ENCODE assay signal across 17 cellular contexts in the genomic region with DNA sequence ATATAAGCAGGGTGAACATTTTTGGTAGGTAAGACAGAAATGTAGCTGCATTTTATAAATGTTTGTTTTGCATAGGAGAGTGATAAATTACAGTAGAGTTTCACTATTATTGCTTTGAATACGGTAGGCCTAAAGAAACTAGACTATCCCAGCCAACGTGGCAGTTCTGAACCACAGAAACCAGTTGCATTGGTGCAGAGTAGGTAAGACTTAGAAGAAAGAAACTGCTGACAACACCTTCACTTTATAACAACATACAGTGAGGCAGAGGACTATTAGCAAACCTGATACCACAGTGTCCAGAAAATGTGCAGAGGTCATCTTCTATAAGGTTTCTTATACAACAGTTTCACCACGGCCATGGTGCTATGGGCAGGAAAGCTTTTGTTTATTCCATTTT.
DNase-seq lines count a peak whose midpoint lies in the region; ATAC-seq, FAIRE-seq and TF ChIP-seq lines count a peak whose summit lies in the region.
"Had no signal": no experiment of that assay in that cellular context is flagged by ENCODE, and none has a peak within 500 bp of the region (broad histone marks: within the 10 kb centered on the region; RNA-seq: fewer than 3 reads in every experiment).

No MANE protein-coding gene starts in this region.

- WGBS in HepG2 (ENCODE audit: low lambda C conversion rate), result 50% methylated on average over 3 of the region's 3 CpGs

- TF ChIP-seq POLR2A in HepG2 (IDR thresholded peaks at IDR 0.05; ENCODE audit: insufficient read depth in 1 of 2, low read depth in 2 of 2, low read length in 2 of 2), result no peak

- H3K27me3 ChIP-seq in WERI-Rb-1 (ENCODE audit: insufficient read depth, low read depth, severe bottlenecking), result no peaks in the 10 kb centered on the region
- no peaks in the 10 kb centered on the region for H3K27me3 ChIP-seq in HepG2 (ENCODE audit: control insufficient read depth in 1 of 2, insufficient read depth in 2 of 2, low read length in 2 of 2)

- ATAC-seq in GM18499 (IDR thresholded peaks at IDR 0.05; ENCODE audit: insufficient read depth, unreplicated experiment) (peak; percentile 94), GM19452 (IDR thresholded peaks at IDR 0.05; ENCODE audit: unreplicated experiment) (peak; percentile 99), HG02798 (IDR thresholded peaks at IDR 0.05; ENCODE audit: poor library complexity, unreplicated experiment) (peak; percentile 98), HG03439 (IDR thresholded peaks at IDR 0.05; ENCODE audit: unreplicated experiment) (peak; percentile 97), HepG2 (no peak)
- ATAC-seq in activated T-cell treated with anti-CD3 and anti-CD28 coated beads, Interleukin-2, amount 50 U/mL, for 72 hours (replicated peaks in 1 of 2), result no peak
- ATAC-seq: K562 had no signal

- no peak overlapping the region for H3K9ac ChIP-seq in HepG2 (ENCODE audit: insufficient read depth, low read depth, low read length)

- H3K9me3 ChIP-seq in WERI-Rb-1 (ENCODE audit: severe bottlenecking) (no peaks in the 10 kb centered on the region), HepG2 (ENCODE audit: low read length) (peaks cover 61% of the 10 kb centered on the region)

- no peaks in the 10 kb centered on the region for H3K4me1 ChIP-seq in HepG2 (ENCODE audit: insufficient read depth, low read length)

- in situ Hi-C loops in HepG2 (cut with HindIII; ENCODE audit: extremely low pct_ligation_motif_present, low pct_unique_long_range_greater_than_20kb), result no loop called here

- no peaks in the 10 kb centered on the region for H3K4me1 Mint-ChIP-seq in activated T-cell treated with anti-CD3 and anti-CD28 coated beads, Interleukin-2, amount 50 U/mL, for 72 hours (ENCODE audit: low read depth)

- no peaks in the 10 kb centered on the region for H3K27me3 Mint-ChIP-seq in activated T-cell treated with anti-CD3 and anti-CD28 coated beads, Interleukin-2, amount 50 U/mL, for 72 hours (ENCODE audit: low read depth)

- no peaks in the 10 kb centered on the region for H3K36me3 Mint-ChIP-seq in activated T-cell treated with anti-CD3 and anti-CD28 coated beads, Interleukin-2, amount 50 U/mL, for 72 hours (ENCODE audit: insufficient read depth in 2 of 2)
- H3K36me3 Mint-ChIP-seq: brain had no signal

- DNase-seq in DMS79 (lab: John Stamatoyannopoulos, UW) (no peak), WERI-Rb-1 (no peak), HepG2 (ENCODE audit: low spot score) (no peak)
- no peak for DNase-seq in activated T-cell treated with anti-CD3 and anti-CD28 coated beads, Interleukin-2, amount 50 U/mL, for 72 hours
- DNase-seq: ACHN; activated T-cell treated with anti-CD3 and anti-CD28 coated beads, Interleukin-2, amount 50 U/mL, for 48 hours; DMS79 treated with DMSO at 0.1 percent for 48 hours; mammary epithelial cell; stimulated activated CD4-positive, alpha-beta T cell treated with anti-CD3 and anti-CD28 coated beads, Interleukin-1b, Interleukin-23, amount 100 ng/mL, for 48 hours; stimulated activated naive CD4-positive, alpha-beta T cell treated with Interleukin-2 at 50 U/mL for 16 hours had no signal

- H3K36me3 ChIP-seq in WERI-Rb-1 (no peaks in the 10 kb centered on the region), HepG2 (replicated peaks in 1 of 2; ENCODE audit: control insufficient read depth in 1 of 2, insufficient read depth in 2 of 2, low read length in 2 of 2) (no peaks in the 10 kb centered on the region)

- H3K27ac ChIP-seq in WERI-Rb-1 (no peak overlapping the region), HepG2 (ENCODE audit: extremely low read length, insufficient read depth, low read length) (no peak overlapping the region)

- peaks cover 4 to 8% of the 10 kb centered on the region in 2 donors for H3K9me3 Mint-ChIP-seq in activated T-cell treated with anti-CD3 and anti-CD28 coated beads, Interleukin-2, amount 50 U/mL, for 72 hours

- TF ChIP-seq RAD21 in HepG2 (CRISPR knock-in tag; IDR thresholded peaks at IDR 0.05), result no peak

- intact Hi-C loops in HepG2 (cut with micrococcal nuclease; ENCODE audit: unreplicated experiment), result no loop called here

- no peak for FAIRE-seq in HepG2 (lab: Jason Lieb, UNC)
- FAIRE-seq: endothelial cell of umbilical vein, K562 had no signal

- CTCF ChIA-PET in HepG2 (lab: Yijun Ruan, JAX; ENCODE audit: low intra/inter-chr PET ratio, low total read pairs), result no interaction called here

- POLR2A ChIA-PET in HepG2 (lab: Yijun Ruan, JAX), result no interaction called here

- no peak overlapping the region for H3K27ac Mint-ChIP-seq in activated T-cell treated with anti-CD3 and anti-CD28 coated beads, Interleukin-2, amount 50 U/mL, for 72 hours

- no peaks in the 10 kb centered on the region for H3K79me2 ChIP-seq in HepG2 (ENCODE audit: insufficient read depth, low read length)

- no peak overlapping the region for H3K4me2 ChIP-seq in HepG2 (ENCODE audit: low read depth, low read length)

- no peak overlapping the region for H2AFZ ChIP-seq in HepG2 (ENCODE audit: low read length)

- TF ChIP-seq EP300 in HepG2 (IDR thresholded peaks at IDR 0.05; ENCODE audit: low read depth in 2 of 2, low read length in 2 of 2), result no peak
- no peak for TF ChIP-seq EP300 in HepG2 (CRISPR knock-in tag; IDR thresholded peaks at IDR 0.05; ENCODE audit: borderline replicate concordance)

- no peaks in the 10 kb centered on the region for H4K20me1 ChIP-seq in HepG2 (ENCODE audit: insufficient read depth, low read length)

- H3K4me3 Mint-ChIP-seq in activated T-cell treated with anti-CD3 and anti-CD28 coated beads, Interleukin-2, amount 50 U/mL, for 72 hours, result no peak overlapping the region
- H3K4me3 Mint-ChIP-seq: brain had no signal

- TF ChIP-seq CTCF in WERI-Rb-1 (IDR thresholded peaks at IDR 0.05; ENCODE audit: low read depth, low read length) (no peak), HepG2 (CRISPR knock-in tag; IDR thresholded peaks at IDR 0.05) (no peak)

- H3K4me3 ChIP-seq in WERI-Rb-1 (ENCODE audit: low read depth, low read length), result no peak overlapping the region
- no peak overlapping the region for H3K4me3 ChIP-seq in HepG2 (replicated peaks in 1 of 3; ENCODE audit: insufficient read depth in 1 of 3, low read depth in 2 of 3, low read length in 3 of 3)
- H3K4me3 ChIP-seq: K562 had no signal

- BruUV-seq in HepG2 (replicated peaks; lab: Mats Ljungman, UMichigan), result no TSS peak

TF ChIP-seq in HepG2, 621 proteins besides CTCF, POLR2A, EP300 and RAD21:
- TF ChIP-seq, protein P1, sequence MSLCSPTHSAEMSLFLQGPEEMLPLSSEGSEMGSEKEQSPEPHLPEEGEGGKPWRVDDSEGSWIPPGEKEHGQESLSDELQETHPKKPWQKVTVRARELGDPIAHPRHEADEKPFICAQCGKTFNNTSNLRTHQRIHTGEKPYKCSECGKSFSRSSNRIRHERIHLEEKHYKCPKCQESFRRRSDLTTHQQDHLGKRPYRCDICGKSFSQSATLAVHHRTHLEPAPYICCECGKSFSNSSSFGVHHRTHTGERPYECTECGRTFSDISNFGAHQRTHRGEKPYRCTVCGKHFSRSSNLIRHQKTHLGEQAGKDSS (CRISPR knock-in tag; IDR thresholded peaks at IDR 0.05; ENCODE audit: borderline replicate concordance, low read depth), result no peak
- TF ChIP-seq FLYWCH1 (CRISPR knock-in tag; IDR thresholded peaks at IDR 0.05) (no peak), ZKSCAN1 (IDR thresholded peaks at IDR 0.05; ENCODE audit: low read length) (no peak), SNRNP70 (IDR thresholded peaks at IDR 0.05; ENCODE audit: low read depth, low read length) (no peak), ESRRA (CRISPR knock-in tag; IDR thresholded peaks at IDR 0.05; ENCODE audit: low read depth) (no peak), PHF5A (CRISPR knock-in tag; IDR thresholded peaks at IDR 0.05; ENCODE audit: low read depth, unreplicated experiment) (no peak), ATM (IDR thresholded peaks at IDR 0.05; ENCODE audit: borderline replicate concordance) (no peak), CENPT (CRISPR knock-in tag; IDR thresholded peaks at IDR 0.05; ENCODE audit: low read depth) (no peak)
- TF ChIP-seq, protein P2, sequence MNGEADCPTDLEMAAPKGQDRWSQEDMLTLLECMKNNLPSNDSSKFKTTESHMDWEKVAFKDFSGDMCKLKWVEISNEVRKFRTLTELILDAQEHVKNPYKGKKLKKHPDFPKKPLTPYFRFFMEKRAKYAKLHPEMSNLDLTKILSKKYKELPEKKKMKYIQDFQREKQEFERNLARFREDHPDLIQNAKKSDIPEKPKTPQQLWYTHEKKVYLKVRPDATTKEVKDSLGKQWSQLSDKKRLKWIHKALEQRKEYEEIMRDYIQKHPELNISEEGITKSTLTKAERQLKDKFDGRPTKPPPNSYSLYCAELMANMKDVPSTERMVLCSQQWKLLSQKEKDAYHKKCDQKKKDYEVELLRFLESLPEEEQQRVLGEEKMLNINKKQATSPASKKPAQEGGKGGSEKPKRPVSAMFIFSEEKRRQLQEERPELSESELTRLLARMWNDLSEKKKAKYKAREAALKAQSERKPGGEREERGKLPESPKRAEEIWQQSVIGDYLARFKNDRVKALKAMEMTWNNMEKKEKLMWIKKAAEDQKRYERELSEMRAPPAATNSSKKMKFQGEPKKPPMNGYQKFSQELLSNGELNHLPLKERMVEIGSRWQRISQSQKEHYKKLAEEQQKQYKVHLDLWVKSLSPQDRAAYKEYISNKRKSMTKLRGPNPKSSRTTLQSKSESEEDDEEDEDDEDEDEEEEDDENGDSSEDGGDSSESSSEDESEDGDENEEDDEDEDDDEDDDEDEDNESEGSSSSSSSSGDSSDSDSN (CRISPR knock-in tag; IDR thresholded peaks at IDR 0.05), result no peak
- TF ChIP-seq, protein P3, sequence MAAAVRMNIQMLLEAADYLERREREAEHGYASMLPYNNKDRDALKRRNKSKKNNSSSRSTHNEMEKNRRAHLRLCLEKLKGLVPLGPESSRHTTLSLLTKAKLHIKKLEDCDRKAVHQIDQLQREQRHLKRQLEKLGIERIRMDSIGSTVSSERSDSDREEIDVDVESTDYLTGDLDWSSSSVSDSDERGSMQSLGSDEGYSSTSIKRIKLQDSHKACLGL (CRISPR knock-in tag; IDR thresholded peaks at IDR 0.05), result no peak

Comparison
In these comparisons a context has a peak if more than half of its experiments do, and no peak if none do; other contexts are left out.
1. ATAC-seq: peak in GM18499 (single experiment), GM19452 (single experiment), HG02798 (single experiment) and HG03439 (single experiment); none in activated T-cell treated with anti-CD3 and anti-CD28 coated beads, Interleukin-2, amount 50 U/mL, for 72 hours (0 of 2) and HepG2 (single experiment).